In the genomic region with DNA sequence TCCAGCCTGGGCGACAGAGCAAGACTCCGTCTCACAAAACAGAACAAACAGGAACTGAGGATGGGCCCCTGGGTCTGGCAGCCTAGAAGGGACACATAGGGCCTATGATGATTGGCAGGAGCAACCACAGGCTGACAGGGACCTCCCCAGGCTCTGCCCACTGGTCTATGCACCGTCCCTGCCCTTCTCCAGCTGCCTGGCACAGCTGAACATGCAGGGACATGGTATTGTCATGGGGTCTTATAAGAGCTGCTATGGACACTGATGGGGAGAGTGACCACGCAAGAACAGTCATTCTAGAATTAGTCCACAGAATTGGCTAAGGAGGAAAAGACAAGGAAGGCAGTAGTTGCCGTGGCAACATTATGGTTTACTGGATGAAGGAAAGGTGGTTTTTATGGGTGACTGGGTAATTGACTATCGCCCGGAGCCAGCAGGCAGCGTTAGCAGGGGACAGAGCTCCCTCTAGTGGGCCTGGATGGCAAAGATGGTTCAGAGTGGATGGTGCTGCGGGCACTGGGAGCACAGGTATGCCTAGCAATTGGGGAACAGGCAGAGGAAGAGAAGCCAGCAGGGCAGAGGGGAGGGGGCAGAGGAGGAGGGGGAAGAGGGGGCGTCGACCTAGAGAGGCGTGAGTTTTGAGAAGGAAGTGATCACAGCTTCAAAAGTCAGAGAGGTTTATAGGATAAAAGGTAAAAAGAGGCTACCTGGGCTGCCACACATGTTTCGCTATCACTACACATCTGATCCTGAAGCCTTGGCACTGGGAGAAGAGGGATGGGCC, we compare ENCODE assay signal across 1 cellular context.
TF ChIP-seq lines count a peak whose summit lies in the region.

No MANE protein-coding gene starts in this region.

TF ChIP-seq in HepG2, 621 proteins besides CTCF, POLR2A, EP300 and RAD21 (continued from another document and continues in another):
- TF ChIP-seq, protein P1, sequence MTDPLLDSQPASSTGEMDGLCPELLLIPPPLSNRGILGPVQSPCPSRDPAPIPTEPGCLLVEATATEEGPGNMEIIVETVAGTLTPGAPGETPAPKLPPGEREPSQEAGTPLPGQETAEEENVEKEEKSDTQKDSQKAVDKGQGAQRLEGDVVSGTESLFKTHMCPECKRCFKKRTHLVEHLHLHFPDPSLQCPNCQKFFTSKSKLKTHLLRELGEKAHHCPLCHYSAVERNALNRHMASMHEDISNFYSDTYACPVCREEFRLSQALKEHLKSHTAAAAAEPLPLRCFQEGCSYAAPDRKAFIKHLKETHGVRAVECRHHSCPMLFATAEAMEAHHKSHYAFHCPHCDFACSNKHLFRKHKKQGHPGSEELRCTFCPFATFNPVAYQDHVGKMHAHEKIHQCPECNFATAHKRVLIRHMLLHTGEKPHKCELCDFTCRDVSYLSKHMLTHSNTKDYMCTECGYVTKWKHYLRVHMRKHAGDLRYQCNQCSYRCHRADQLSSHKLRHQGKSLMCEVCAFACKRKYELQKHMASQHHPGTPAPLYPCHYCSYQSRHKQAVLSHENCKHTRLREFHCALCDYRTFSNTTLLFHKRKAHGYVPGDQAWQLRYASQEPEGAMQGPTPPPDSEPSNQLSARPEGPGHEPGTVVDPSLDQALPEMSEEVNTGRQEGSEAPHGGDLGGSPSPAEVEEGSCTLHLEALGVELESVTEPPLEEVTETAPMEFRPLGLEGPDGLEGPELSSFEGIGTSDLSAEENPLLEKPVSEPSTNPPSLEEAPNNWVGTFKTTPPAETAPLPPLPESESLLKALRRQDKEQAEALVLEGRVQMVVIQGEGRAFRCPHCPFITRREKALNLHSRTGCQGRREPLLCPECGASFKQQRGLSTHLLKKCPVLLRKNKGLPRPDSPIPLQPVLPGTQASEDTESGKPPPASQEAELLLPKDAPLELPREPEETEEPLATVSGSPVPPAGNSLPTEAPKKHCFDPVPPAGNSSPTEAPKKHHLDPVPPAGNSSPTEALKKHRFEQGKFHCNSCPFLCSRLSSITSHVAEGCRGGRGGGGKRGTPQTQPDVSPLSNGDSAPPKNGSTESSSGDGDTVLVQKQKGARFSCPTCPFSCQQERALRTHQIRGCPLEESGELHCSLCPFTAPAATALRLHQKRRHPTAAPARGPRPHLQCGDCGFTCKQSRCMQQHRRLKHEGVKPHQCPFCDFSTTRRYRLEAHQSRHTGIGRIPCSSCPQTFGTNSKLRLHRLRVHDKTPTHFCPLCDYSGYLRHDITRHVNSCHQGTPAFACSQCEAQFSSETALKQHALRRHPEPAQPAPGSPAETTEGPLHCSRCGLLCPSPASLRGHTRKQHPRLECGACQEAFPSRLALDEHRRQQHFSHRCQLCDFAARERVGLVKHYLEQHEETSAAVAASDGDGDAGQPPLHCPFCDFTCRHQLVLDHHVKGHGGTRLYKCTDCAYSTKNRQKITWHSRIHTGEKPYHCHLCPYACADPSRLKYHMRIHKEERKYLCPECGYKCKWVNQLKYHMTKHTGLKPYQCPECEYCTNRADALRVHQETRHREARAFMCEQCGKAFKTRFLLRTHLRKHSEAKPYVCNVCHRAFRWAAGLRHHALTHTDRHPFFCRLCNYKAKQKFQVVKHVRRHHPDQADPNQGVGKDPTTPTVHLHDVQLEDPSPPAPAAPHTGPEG (CRISPR knock-in tag; IDR thresholded peaks at IDR 0.05) = no peak
- TF ChIP-seq ZNF331 (CRISPR knock-in tag; IDR thresholded peaks at IDR 0.05) (no peak), ZNF282 (IDR thresholded peaks at IDR 0.05; ENCODE audit: partially characterized antibody) (no peak), JDP2 (CRISPR knock-in tag; IDR thresholded peaks at IDR 0.05; ENCODE audit: borderline replicate concordance) (no peak), FOSL2 (CRISPR knock-in tag; IDR thresholded peaks at IDR 0.05) (peak; percentile 29; the same call in 1 of the 2 replicates), KDM2A (CRISPR knock-in tag; IDR thresholded peaks at IDR 0.05; ENCODE audit: borderline replicate concordance, low read depth) (peak; percentile 69), MXD4 (CRISPR knock-in tag; IDR thresholded peaks at IDR 0.05) (no peak), AGO2 (optimal IDR thresholded peaks at IDR 0.05; ENCODE audit: low read depth, low read length) (no peak), MIXL1 (CRISPR knock-in tag; IDR thresholded peaks at IDR 0.05) (no peak), REL (CRISPR knock-in tag; conservative IDR thresholded peaks at IDR 0.05) (no peak), ZNF263 (CRISPR knock-in tag; IDR thresholded peaks at IDR 0.05) (0 out of 2 replicates have a peak, but pooled peaks have one; percentile 32), POLR2AphosphoS2 (IDR thresholded peaks at IDR 0.05; ENCODE audit: low read depth, low read length) (no peak), JUN (CRISPR knock-in tag; IDR thresholded peaks at IDR 0.05) (no peak), SMARCC2 (IDR thresholded peaks at IDR 0.05) (no peak), MLLT10 (CRISPR knock-in tag; IDR thresholded peaks at IDR 0.05) (no peak), MTA3 (CRISPR knock-in tag; IDR thresholded peaks at IDR 0.05) (no peak), SNAPC2 (CRISPR knock-in tag; IDR thresholded peaks at IDR 0.05) (no peak), ZNF160 (CRISPR knock-in tag; IDR thresholded peaks at IDR 0.05) (no peak), RFX1 (IDR thresholded peaks at IDR 0.05) (no peak), FIP1L1 (IDR thresholded peaks at IDR 0.05; ENCODE audit: borderline replicate concordance, insufficient read depth, low read depth, low read length) (no peak), ZFP36L1 (CRISPR knock-in tag; IDR thresholded peaks at IDR 0.05) (no peak), MATR3 (CRISPR knock-in tag; IDR thresholded peaks at IDR 0.05) (no peak), ZNF232 (CRISPR knock-in tag; IDR thresholded peaks at IDR 0.05; ENCODE audit: borderline replicate concordance) (no peak), SOX13 (IDR thresholded peaks at IDR 0.05) (no peak), SOX13 (CRISPR knock-in tag; conservative IDR thresholded peaks at IDR 0.05 in 1 of 2, IDR thresholded peaks at IDR 0.05 in 1 of 2) (no peak), SMC3 (IDR thresholded peaks at IDR 0.05; ENCODE audit: low read length) (peak; percentile 65), MIER2 (CRISPR knock-in tag; IDR thresholded peaks at IDR 0.05) (0 out of 2 replicates have a peak, but pooled peaks have one; percentile 33), ZNF841 (CRISPR knock-in tag; IDR thresholded peaks at IDR 0.05; ENCODE audit: borderline replicate concordance) (no peak), MYNN (CRISPR knock-in tag; IDR thresholded peaks at IDR 0.05; ENCODE audit: low read depth) (no peak), ZNF556 (CRISPR knock-in tag; IDR thresholded peaks at IDR 0.05; ENCODE audit: borderline replicate concordance) (no peak), ZMYM3 (CRISPR knock-in tag; IDR thresholded peaks at IDR 0.05) (no peak), ZBTB21 (CRISPR knock-in tag; IDR thresholded peaks at IDR 0.05) (no peak), TOE1 (CRISPR knock-in tag; IDR thresholded peaks at IDR 0.05) (no peak), SIN3B (IDR thresholded peaks at IDR 0.05; ENCODE audit: low read length) (0 out of 2 replicates have a peak, but pooled peaks have one; percentile 37), ZNF124 (CRISPR knock-in tag; IDR thresholded peaks at IDR 0.05) (no peak), ZNF383 (CRISPR knock-in tag; IDR thresholded peaks at IDR 0.05; ENCODE audit: borderline replicate concordance) (no peak), ZNF547 (CRISPR knock-in tag; IDR thresholded peaks at IDR 0.05) (no peak)
- TF ChIP-seq, protein P2, sequence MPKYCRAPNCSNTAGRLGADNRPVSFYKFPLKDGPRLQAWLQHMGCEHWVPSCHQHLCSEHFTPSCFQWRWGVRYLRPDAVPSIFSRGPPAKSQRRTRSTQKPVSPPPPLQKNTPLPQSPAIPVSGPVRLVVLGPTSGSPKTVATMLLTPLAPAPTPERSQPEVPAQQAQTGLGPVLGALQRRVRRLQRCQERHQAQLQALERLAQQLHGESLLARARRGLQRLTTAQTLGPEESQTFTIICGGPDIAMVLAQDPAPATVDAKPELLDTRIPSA (CRISPR knock-in tag; IDR thresholded peaks at IDR 0.05; ENCODE audit: borderline replicate concordance) = no peak
- TF ChIP-seq, protein P3, sequence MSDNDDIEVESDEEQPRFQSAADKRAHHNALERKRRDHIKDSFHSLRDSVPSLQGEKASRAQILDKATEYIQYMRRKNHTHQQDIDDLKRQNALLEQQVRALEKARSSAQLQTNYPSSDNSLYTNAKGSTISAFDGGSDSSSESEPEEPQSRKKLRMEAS (IDR thresholded peaks at IDR 0.05) = no peak
- TF ChIP-seq, protein P4, sequence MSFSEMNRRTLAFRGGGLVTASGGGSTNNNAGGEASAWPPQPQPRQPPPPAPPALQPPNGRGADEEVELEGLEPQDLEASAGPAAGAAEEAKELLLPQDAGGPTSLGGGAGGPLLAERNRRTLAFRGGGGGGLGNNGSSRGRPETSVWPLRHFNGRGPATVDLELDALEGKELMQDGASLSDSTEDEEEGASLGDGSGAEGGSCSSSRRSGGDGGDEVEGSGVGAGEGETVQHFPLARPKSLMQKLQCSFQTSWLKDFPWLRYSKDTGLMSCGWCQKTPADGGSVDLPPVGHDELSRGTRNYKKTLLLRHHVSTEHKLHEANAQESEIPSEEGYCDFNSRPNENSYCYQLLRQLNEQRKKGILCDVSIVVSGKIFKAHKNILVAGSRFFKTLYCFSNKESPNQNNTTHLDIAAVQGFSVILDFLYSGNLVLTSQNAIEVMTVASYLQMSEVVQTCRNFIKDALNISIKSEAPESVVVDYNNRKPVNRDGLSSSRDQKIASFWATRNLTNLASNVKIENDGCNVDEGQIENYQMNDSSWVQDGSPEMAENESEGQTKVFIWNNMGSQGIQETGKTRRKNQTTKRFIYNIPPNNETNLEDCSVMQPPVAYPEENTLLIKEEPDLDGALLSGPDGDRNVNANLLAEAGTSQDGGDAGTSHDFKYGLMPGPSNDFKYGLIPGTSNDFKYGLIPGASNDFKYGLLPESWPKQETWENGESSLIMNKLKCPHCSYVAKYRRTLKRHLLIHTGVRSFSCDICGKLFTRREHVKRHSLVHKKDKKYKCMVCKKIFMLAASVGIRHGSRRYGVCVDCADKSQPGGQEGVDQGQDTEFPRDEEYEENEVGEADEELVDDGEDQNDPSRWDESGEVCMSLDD (CRISPR knock-in tag; IDR thresholded peaks at IDR 0.05; ENCODE audit: borderline replicate concordance) = no peak
- TF ChIP-seq, protein P5, sequence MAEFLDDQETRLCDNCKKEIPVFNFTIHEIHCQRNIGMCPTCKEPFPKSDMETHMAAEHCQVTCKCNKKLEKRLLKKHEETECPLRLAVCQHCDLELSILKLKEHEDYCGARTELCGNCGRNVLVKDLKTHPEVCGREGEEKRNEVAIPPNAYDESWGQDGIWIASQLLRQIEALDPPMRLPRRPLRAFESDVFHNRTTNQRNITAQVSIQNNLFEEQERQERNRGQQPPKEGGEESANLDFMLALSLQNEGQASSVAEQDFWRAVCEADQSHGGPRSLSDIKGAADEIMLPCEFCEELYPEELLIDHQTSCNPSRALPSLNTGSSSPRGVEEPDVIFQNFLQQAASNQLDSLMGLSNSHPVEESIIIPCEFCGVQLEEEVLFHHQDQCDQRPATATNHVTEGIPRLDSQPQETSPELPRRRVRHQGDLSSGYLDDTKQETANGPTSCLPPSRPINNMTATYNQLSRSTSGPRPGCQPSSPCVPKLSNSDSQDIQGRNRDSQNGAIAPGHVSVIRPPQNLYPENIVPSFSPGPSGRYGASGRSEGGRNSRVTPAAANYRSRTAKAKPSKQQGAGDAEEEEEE (CRISPR knock-in tag; IDR thresholded peaks at IDR 0.05; ENCODE audit: borderline replicate concordance) = no peak
- TF ChIP-seq, protein P6, sequence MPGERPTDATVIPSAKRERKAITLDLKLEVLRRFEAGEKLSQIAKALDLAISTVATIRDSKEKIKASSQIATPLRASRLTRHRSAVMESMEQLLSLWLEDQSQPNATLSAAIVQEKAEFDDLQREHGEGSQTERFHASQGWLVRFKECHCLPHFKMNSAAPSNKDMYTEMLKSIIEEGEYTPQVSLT (CRISPR knock-in tag; IDR thresholded peaks at IDR 0.05; ENCODE audit: borderline replicate concordance, low read depth) = no peak
- TF ChIP-seq, protein P7, sequence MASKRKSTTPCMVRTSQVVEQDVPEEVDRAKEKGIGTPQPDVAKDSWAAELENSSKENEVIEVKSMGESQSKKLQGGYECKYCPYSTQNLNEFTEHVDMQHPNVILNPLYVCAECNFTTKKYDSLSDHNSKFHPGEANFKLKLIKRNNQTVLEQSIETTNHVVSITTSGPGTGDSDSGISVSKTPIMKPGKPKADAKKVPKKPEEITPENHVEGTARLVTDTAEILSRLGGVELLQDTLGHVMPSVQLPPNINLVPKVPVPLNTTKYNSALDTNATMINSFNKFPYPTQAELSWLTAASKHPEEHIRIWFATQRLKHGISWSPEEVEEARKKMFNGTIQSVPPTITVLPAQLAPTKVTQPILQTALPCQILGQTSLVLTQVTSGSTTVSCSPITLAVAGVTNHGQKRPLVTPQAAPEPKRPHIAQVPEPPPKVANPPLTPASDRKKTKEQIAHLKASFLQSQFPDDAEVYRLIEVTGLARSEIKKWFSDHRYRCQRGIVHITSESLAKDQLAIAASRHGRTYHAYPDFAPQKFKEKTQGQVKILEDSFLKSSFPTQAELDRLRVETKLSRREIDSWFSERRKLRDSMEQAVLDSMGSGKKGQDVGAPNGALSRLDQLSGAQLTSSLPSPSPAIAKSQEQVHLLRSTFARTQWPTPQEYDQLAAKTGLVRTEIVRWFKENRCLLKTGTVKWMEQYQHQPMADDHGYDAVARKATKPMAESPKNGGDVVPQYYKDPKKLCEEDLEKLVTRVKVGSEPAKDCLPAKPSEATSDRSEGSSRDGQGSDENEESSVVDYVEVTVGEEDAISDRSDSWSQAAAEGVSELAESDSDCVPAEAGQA (IDR thresholded peaks at IDR 0.05; ENCODE audit: low read depth) = no peak
- TF ChIP-seq, protein P7 (CRISPR knock-in tag; IDR thresholded peaks at IDR 0.05; ENCODE audit: borderline replicate concordance) = no peak
